In genomic region chr12:6558014-6558760, GRCh38 we compare ENCODE assay signal across 7 cellular contexts. TPM values are rescaled to one million over a fixed set of nuclear protein-coding genes. Genes with fewer than 3 reads are reported as not detected.
DNase-seq lines count a peak whose midpoint lies in the region; ATAC-seq and TF ChIP-seq lines count a peak whose summit lies in the region.
"Not testable (repeated sequence)": the region's sequence is repeated elsewhere in the genome, so short reads cannot be mapped to it uniquely, and the experiment has no call there.

No MANE protein-coding gene starts in this region.

- DNase-seq in ELF-1 (ENCODE audit: low read depth, low spot score) (peak; percentile 53), cerebellar cortex (ENCODE audit: low spot score) (peak; percentile 76)
- DNase-seq in Panc1 (ENCODE audit: low read depth, low spot score); left ventricle myocardium inferior; osteocyte (ENCODE audit: extremely low spot score, unreplicated experiment): not testable (repeated sequence)
- peak; percentile 72 for DNase-seq in activated CD8-positive, alpha-beta memory T cell treated with anti-CD3 and anti-CD28 coated beads, Interleukin-2, amount 10 ng/mL, durations not matched to agents 7 days and 5 days

- H3K36me3 Mint-ChIP-seq in activated CD8-positive, alpha-beta memory T cell treated with anti-CD3 and anti-CD28 coated beads, Interleukin-2, amount 10 ng/mL, durations not matched to agents 7 days and 5 days: peaks cover 36% of the 10 kb centered on the region
- peaks cover 26% of the 10 kb centered on the region for H3K36me3 Mint-ChIP-seq in osteocyte (ENCODE audit: unreplicated experiment)

- H3K36me3 ChIP-seq in KMS-11 (ENCODE audit: insufficient read depth); Panc1 (ENCODE audit: control insufficient read depth, insufficient read depth, low read length): not testable (repeated sequence)
- H3K36me3 ChIP-seq in left ventricle myocardium inferior: peaks cover 54% of the 10 kb centered on the region

- peak overlapping the region; percentile 56 for H3K27ac Mint-ChIP-seq in activated CD8-positive, alpha-beta memory T cell treated with anti-CD3 and anti-CD28 coated beads, Interleukin-2, amount 10 ng/mL, durations not matched to agents 7 days and 5 days
- H3K27ac Mint-ChIP-seq in osteocyte (ENCODE audit: unreplicated experiment): not testable (repeated sequence)

- not testable (repeated sequence) for H3K4me1 ChIP-seq in KMS-11 (ENCODE audit: low read depth, poor library complexity, severe bottlenecking); Panc1 (ENCODE audit: control insufficient read depth, insufficient read depth, low read length)
- peaks cover 46% of the 10 kb centered on the region for H3K4me1 ChIP-seq in left ventricle myocardium inferior

- in situ Hi-C loops in Panc1 (cut with HindIII; ENCODE audit: low pct_unique_long_range_greater_than_20kb, low sequenced_read_pairs): not testable (repeated sequence)

- not testable (repeated sequence) for H3K9me3 ChIP-seq in Panc1 (ENCODE audit: control insufficient read depth, insufficient read depth, low read depth, low read length); left ventricle myocardium inferior (replicated peaks)

- H3K27me3 ChIP-seq in KMS-11 (ENCODE audit: insufficient read depth, low read depth); Panc1 (ENCODE audit: control insufficient read depth, insufficient read depth, low read length); left ventricle myocardium inferior (ENCODE audit: low read depth): not testable (repeated sequence)

- not testable (repeated sequence) for H3K27me3 Mint-ChIP-seq in activated CD8-positive, alpha-beta memory T cell treated with anti-CD3 and anti-CD28 coated beads, Interleukin-2, amount 10 ng/mL, durations not matched to agents 7 days and 5 days; osteocyte (ENCODE audit: unreplicated experiment)

- H3K4me1 Mint-ChIP-seq in activated CD8-positive, alpha-beta memory T cell treated with anti-CD3 and anti-CD28 coated beads, Interleukin-2, amount 10 ng/mL, durations not matched to agents 7 days and 5 days: peaks cover 43% of the 10 kb centered on the region
- peaks cover 24% of the 10 kb centered on the region for H3K4me1 Mint-ChIP-seq in osteocyte (ENCODE audit: unreplicated experiment)

- intact Hi-C loops in Panc1 (cut with micrococcal nuclease; ENCODE audit: unreplicated experiment); left ventricle myocardium inferior (cut with micrococcal nuclease): not testable (repeated sequence)

- not testable (repeated sequence) for H3K4me2 ChIP-seq in KMS-11

- not testable (repeated sequence) for H3K9ac ChIP-seq in KMS-11

- H3K4me3 ChIP-seq in KMS-11 (IDR thresholded peaks at IDR 0.05; ENCODE audit: insufficient read depth, low read depth, low read length); Panc1 (ENCODE audit: low read depth in 2 of 2, low read length in 2 of 2); left ventricle myocardium inferior: not testable (repeated sequence)

- not testable (repeated sequence) for H4K20me1 ChIP-seq in KMS-11 (ENCODE audit: insufficient read depth)

- not testable (repeated sequence) for H3K4me3 Mint-ChIP-seq in activated CD8-positive, alpha-beta memory T cell treated with anti-CD3 and anti-CD28 coated beads, Interleukin-2, amount 10 ng/mL, durations not matched to agents 7 days and 5 days; osteocyte (ENCODE audit: unreplicated experiment)

- not testable (repeated sequence) for ATAC-seq in Panc1; activated CD8-positive, alpha-beta memory T cell treated with anti-CD3 and anti-CD28 coated beads, Interleukin-2, amount 10 ng/mL, durations not matched to agents 7 days and 5 days

- H3K9me3 Mint-ChIP-seq in activated CD8-positive, alpha-beta memory T cell treated with anti-CD3 and anti-CD28 coated beads, Interleukin-2, amount 10 ng/mL, durations not matched to agents 7 days and 5 days (ENCODE audit: low read depth); osteocyte (ENCODE audit: unreplicated experiment): not testable (repeated sequence)

- H2AFZ ChIP-seq in KMS-11 (ENCODE audit: low read depth): not testable (repeated sequence)

- CTCF ChIA-PET in Panc1 (lab: Charles Lee): interaction anchor here (0.6 kb wide), 2 partner anchors 15 to 125 kb away, joined by 3 read pairs; no protein-coding TSS in a partner anchor
- CTCF ChIA-PET in activated CD8-positive, alpha-beta memory T cell treated with anti-CD3 and anti-CD28 coated beads, Interleukin-2, amount 10 ng/mL, durations not matched to agents 7 days and 5 days (lab: Charles Lee): interaction anchor here (0.6 to 3.1 kb wide), 29 partner anchors 9 to 314 kb away, joined by 3 to 30 read pairs (median 3); partner anchors contain the start of genes COPS7A, GPR162, MRPL51 and NOP2

- not testable (repeated sequence) for BruUV-seq in Panc1 (replicated peaks; lab: Mats Ljungman, UMichigan)

- H3K27ac ChIP-seq in KMS-11; Panc1 (ENCODE audit: low read length): not testable (repeated sequence)
- H3K27ac ChIP-seq in left ventricle myocardium inferior (replicated peaks): peak overlapping the region; percentile 58

- peaks cover 14% of the 10 kb centered on the region for H3K79me2 ChIP-seq in KMS-11 (ENCODE audit: insufficient read depth, low read depth)

- TF ChIP-seq CTCF in KMS-11 (conservative IDR thresholded peaks at IDR 0.05; ENCODE audit: low read depth, low read length) (peak; percentile 45), Panc1 (IDR thresholded peaks at IDR 0.05) (peak; percentile 73), left ventricle myocardium inferior (IDR thresholded peaks at IDR 0.05; ENCODE audit: borderline replicate concordance) (peak; percentile 59), osteocyte (IDR thresholded peaks at IDR 0.05) (peak; percentile 60)

- POLR2A ChIA-PET in Panc1 (lab: Charles Lee): interaction anchor here (0.6 to 0.7 kb wide), 2 partner anchors 23 to 24 kb away, joined by 3 to 4 read pairs; partner anchors contain the start of gene GAPDH

RNA-seq across cellular contexts. Expression of gene IFFO1, which starts 2.3 kb away (rescaled TPM):
- total RNA-seq in Panc1 (2021; ENCODE audit: unreplicated experiment) (0.36 TPM), left ventricle myocardium inferior (14.4 TPM), osteocyte (35.9 and 40.7 TPM in 2 replicates)
- polyA plus RNA-seq in Panc1 (2012; ENCODE audit: insufficient read length): 0.13 TPM
- total RNA-seq in activated CD8-positive, alpha-beta memory T cell treated with anti-CD3 and anti-CD28 coated beads, Interleukin-2, amount 10 ng/mL, durations not matched to agents 7 days and 5 days: 10 to 100 TPM; 29.3 to 30.0 TPM

RNA-seq across cellular contexts. Expression of gene NOP2, which starts 9.9 kb away (rescaled TPM):
- total RNA-seq in Panc1 (2021; ENCODE audit: unreplicated experiment) (90.3 TPM), left ventricle myocardium inferior (15.3 TPM), osteocyte (32.5 and 34.5 TPM in 2 replicates)
- 61.6 TPM for polyA plus RNA-seq in Panc1 (2012; ENCODE audit: insufficient read length)
- total RNA-seq in activated CD8-positive, alpha-beta memory T cell treated with anti-CD3 and anti-CD28 coated beads, Interleukin-2, amount 10 ng/mL, durations not matched to agents 7 days and 5 days: 100 to 1,000 TPM in 1 of 2 experiments, 10 to 100 TPM in 1; 76.7 to 117 TPM

RNA-seq across cellular contexts. Expression of gene GAPDH, which starts 23.9 kb away (rescaled TPM):
- total RNA-seq in Panc1 (2021; ENCODE audit: unreplicated experiment) (2,912 TPM), left ventricle myocardium inferior (4,161 TPM), osteocyte (1,754 and 1,775 TPM in 2 replicates)
- polyA plus RNA-seq in Panc1 (2012; ENCODE audit: insufficient read length): 4,959 TPM
- total RNA-seq in activated CD8-positive, alpha-beta memory T cell treated with anti-CD3 and anti-CD28 coated beads, Interleukin-2, amount 10 ng/mL, durations not matched to agents 7 days and 5 days: 1,000 to 10,000 TPM; 5,133 to 5,396 TPM

RNA-seq across cellular contexts. Expression of gene CHD4, which starts 49.0 kb away (rescaled TPM):
- total RNA-seq in Panc1 (2021; ENCODE audit: unreplicated experiment): 123 TPM
- polyA plus RNA-seq in Panc1 (2012; ENCODE audit: insufficient read length): 72.8 TPM
- 100 to 1,000 TPM; 288 to 320 TPM for total RNA-seq in activated CD8-positive, alpha-beta memory T cell treated with anti-CD3 and anti-CD28 coated beads, Interleukin-2, amount 10 ng/mL, durations not matched to agents 7 days and 5 days
- 151 TPM for total RNA-seq in left ventricle myocardium inferior
- total RNA-seq in osteocyte: 348 and 351 TPM in 2 replicates

Comparison
In these comparisons a context has a peak if more than half of its experiments do, and no peak if none do; other contexts are left out.
1. RNA of gene IFFO1, which starts 2.3 kb away (total RNA-seq): 35.9 to 40.7 TPM in osteocyte, 29.3 to 30.0 TPM in activated CD8-positive, alpha-beta memory T cell treated with anti-CD3 and anti-CD28 coated beads, Interleukin-2, amount 10 ng/mL, durations not matched to agents 7 days and 5 days and 14.4 TPM in left ventricle myocardium inferior (single experiment); 0.36 TPM in Panc1 (single experiment); every median in the first group is over 10 times any median in the second.
2. Peak in every context shown above with its lines, with median percentiles within 50 percentile points of each other: CTCF ChIP-seq.